Comparison of ENCODE assay signal across 8 cellular contexts in the genomic region with DNA sequence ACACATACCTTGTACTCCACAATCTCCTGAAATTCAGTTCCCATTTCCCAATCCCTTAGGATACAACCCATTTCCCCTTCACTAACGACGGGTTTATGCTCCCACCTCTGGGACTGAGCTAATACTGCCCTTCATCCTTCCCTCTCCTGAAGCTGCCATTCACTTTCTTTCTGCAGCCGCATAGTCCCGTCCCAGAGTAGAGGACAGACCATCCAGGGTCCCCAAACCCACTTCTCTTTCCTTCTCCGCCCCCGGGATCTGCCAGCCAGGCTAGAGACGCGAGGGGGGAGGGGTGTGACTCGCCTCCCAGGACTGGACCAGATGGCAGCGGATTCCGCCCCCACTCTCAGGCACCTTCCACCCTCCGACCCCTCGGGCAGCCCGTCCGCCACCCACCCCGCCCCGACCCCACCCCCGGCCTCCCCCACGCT. TPM values are rescaled to one million over a fixed set of nuclear protein-coding genes. Genes with fewer than 3 reads are reported as not detected.
DNase-seq lines count a peak whose midpoint lies in the region; ATAC-seq, FAIRE-seq and TF ChIP-seq lines count a peak whose summit lies in the region.

No MANE protein-coding gene starts in this region.

- peak overlapping the region; percentile 98 for H3K4me3 ChIP-seq in HL-60 (replicated peaks; ENCODE audit: insufficient read depth, low read length)
- H3K4me3 ChIP-seq in bronchial epithelial cell (ENCODE audit: low read depth, low read length), result peak overlapping the region; percentile 93
- peak overlapping the region; percentile 97 for H3K4me3 ChIP-seq in kidney epithelial cell (ENCODE audit: low read depth, low read length)

- H3K27me3 ChIP-seq in HL-60 (ENCODE audit: insufficient read depth, poor library complexity, severe bottlenecking) (no peaks in the 10 kb centered on the region), bronchial epithelial cell (ENCODE audit: control insufficient read depth, insufficient read depth, low read length) (no peaks in the 10 kb centered on the region), kidney epithelial cell (ENCODE audit: control insufficient read depth, insufficient read depth, low read length) (no peaks in the 10 kb centered on the region)

- H3K36me3 ChIP-seq in bronchial epithelial cell (ENCODE audit: control insufficient read depth, insufficient read depth, low read length), result no peaks in the 10 kb centered on the region
- H3K36me3 ChIP-seq in kidney epithelial cell (ENCODE audit: control insufficient read depth, insufficient read depth, low read length), result no peaks in the 10 kb centered on the region

- DNase-seq in 8988T (peak; percentile 41), HL-60 (ENCODE audit: low read depth in 1 of 2, low spot score in 1 of 2) (peak; percentile 17 to 29), T-helper 2 cell (peak in 3 of 5 experiments; percentile 5 to 19 (median 7)), bronchial epithelial cell (ENCODE audit: low read depth) (peak; percentile 16), kidney epithelial cell (ENCODE audit: low read depth) (no peak), NOMO-1 treated with dmso at 0.1 percent for 144 hours (lab: John Stamatoyannopoulos, UW; ENCODE audit: unreplicated experiment) (no peak)
- peak; percentile 64 for DNase-seq in stimulated activated CD4-positive, alpha-beta T cell treated with anti-CD3 and anti-CD28 coated beads, Interleukin-15, amount 100 ng/mL, for 24 hours

- no peak overlapping the region for H3K27ac ChIP-seq in HL-60 (replicated peaks)

- TF ChIP-seq CTCF in HL-60 (IDR thresholded peaks at IDR 0.05; ENCODE audit: insufficient read depth, low read length) (no peak), bronchial epithelial cell (IDR thresholded peaks at IDR 0.05; ENCODE audit: insufficient read depth, low read length, severe bottlenecking) (no peak), kidney epithelial cell (IDR thresholded peaks at IDR 0.05; ENCODE audit: insufficient read depth, low read length, poor library complexity, severe bottlenecking) (no peak)

- FAIRE-seq in bronchial epithelial cell (lab: Jason Lieb, UNC), result no peak

- peak; percentile 30 for ATAC-seq in GM18867 (IDR thresholded peaks at IDR 0.05; ENCODE audit: unreplicated experiment)

RNA-seq across cellular contexts. Expression of a gene that starts 0.7 kb away (rescaled TPM):
- 21.8 and 35.8 TPM in 2 replicates for total RNA-seq in bronchial epithelial cell
- total RNA-seq in kidney epithelial cell, result 45.8 and 47.4 TPM in 2 replicates

Comparison
In these comparisons a context has a peak if more than half of its experiments do, and no peak if none do; other contexts are left out.
1. DNase-seq: peak in 8988T (single experiment), HL-60 (2 of 2), T-helper 2 cell (3 of 5), bronchial epithelial cell (single experiment) and stimulated activated CD4-positive, alpha-beta T cell treated with anti-CD3 and anti-CD28 coated beads, Interleukin-15, amount 100 ng/mL, for 24 hours (single experiment); none in kidney epithelial cell (single experiment) and NOMO-1 treated with dmso at 0.1 percent for 144 hours (single experiment).
2. Peak in every context shown above with its lines, with median percentiles within 50 percentile points of each other: H3K4me3 ChIP-seq.